8 cellular contexts compared by ENCODE assay signal in genomic region chr11:59186130-59186594, GRCh38. TPM values are rescaled to one million over a fixed set of nuclear protein-coding genes. Genes with fewer than 3 reads are reported as not detected.
DNase-seq lines count a peak whose midpoint lies in the region; ATAC-seq and TF ChIP-seq lines count a peak whose summit lies in the region.

No MANE protein-coding gene starts in this region.

- peaks cover 4% of the 10 kb centered on the region for H3F3A ChIP-seq in neural progenitor cell (ENCODE audit: low read depth)

- TF ChIP-seq CTCF in AG09319 (IDR thresholded peaks at IDR 0.05; ENCODE audit: low read depth, low read length) (peak; percentile 54), neural progenitor cell (IDR thresholded peaks at IDR 0.05) (peak; percentile 79), tibial artery (IDR thresholded peaks at IDR 0.05) (peak in 1 of 2 experiments; percentile 23)

- DNase-seq in AG09319 (ENCODE audit: extremely low read depth, low read depth) (no peak), neural progenitor cell (ENCODE audit: low spot score) (peak; percentile 62), NCI-H1436 treated with DMSO at 0.1 percent for 48 hours (lab: John Stamatoyannopoulos, UW) (no peak), tibial artery (no peak)
- peak; percentile 41 for DNase-seq in effector CD8-positive, alpha-beta T cell (lab: John Stamatoyannopoulos, UW)

- peaks cover 27% of the 10 kb centered on the region for H3K4me1 ChIP-seq in neural progenitor cell
- peaks cover 0 to 4% (median 0%) of the 10 kb centered on the region in 4 donors for H3K4me1 ChIP-seq in tibial artery

- no peaks in the 10 kb centered on the region for H3K27me3 ChIP-seq in neural progenitor cell
- no peaks in the 10 kb centered on the region for H3K27me3 ChIP-seq in tibial artery

- H3K36me3 ChIP-seq in neural progenitor cell (no peaks in the 10 kb centered on the region), tibial artery (peaks cover 0 to 28% (median 0%) of the 10 kb centered on the region in 3 donors)

- peaks cover 69% of the 10 kb centered on the region for H3K36me3 Mint-ChIP-seq in neural progenitor cell

- H3K4me3 Mint-ChIP-seq in neural progenitor cell, result peak overlapping the region; percentile 76

- H3K4me1 Mint-ChIP-seq in neural progenitor cell, result peaks cover 70% of the 10 kb centered on the region

- no peaks in the 10 kb centered on the region for H3K9me3 ChIP-seq in neural progenitor cell (ENCODE audit: low read depth)
- H3K9me3 ChIP-seq in tibial artery, result no peaks in the 10 kb centered on the region

- H3K9ac ChIP-seq in neural progenitor cell, result no peak overlapping the region

- no peaks in the 10 kb centered on the region for H3K9me3 Mint-ChIP-seq in neural progenitor cell

- peaks cover 8% of the 10 kb centered on the region for H3K27me3 Mint-ChIP-seq in neural progenitor cell (ENCODE audit: insufficient read depth, low read depth)

- H3K27ac ChIP-seq in neural progenitor cell, result no peak overlapping the region
- H3K27ac ChIP-seq in tibial artery, result no peak overlapping the region

- H3K4me3 ChIP-seq in neural progenitor cell (no peak overlapping the region), tibial artery (no peak overlapping the region)

- ATAC-seq in GM18519 (IDR thresholded peaks at IDR 0.05; ENCODE audit: low FRiP score, unreplicated experiment) (peak; percentile 65), HG03460 (IDR thresholded peaks at IDR 0.05; ENCODE audit: unreplicated experiment) (peak; percentile 57)
- ATAC-seq in activated CD4-positive, CD25-positive, alpha-beta regulatory T cell treated with anti-CD3 and anti-CD28 coated beads, Interleukin-2, amount 50 U/mL, for 24 hours, result peak; percentile 33 to 61

- H4K20me1 ChIP-seq in neural progenitor cell (ENCODE audit: low read depth), result peaks cover 76% of the 10 kb centered on the region

- peaks cover 72% of the 10 kb centered on the region for H3K79me2 ChIP-seq in neural progenitor cell (ENCODE audit: low read depth)

- H2AFZ ChIP-seq in neural progenitor cell (replicated peaks), result no peak overlapping the region

- H3K27ac Mint-ChIP-seq in neural progenitor cell, result peak overlapping the region; percentile 98

- no peak overlapping the region for H3K4me2 ChIP-seq in neural progenitor cell

- intact Hi-C loops in tibial artery (cut with DNase I; ENCODE audit: low total_unique reads), result no loop called here

RNA-seq across cellular contexts. Expression of gene DTX4, which starts 14.2 kb away (rescaled TPM):
- 16.9 and 34.8 TPM in 2 replicates for total RNA-seq in neural progenitor cell (ENCODE audit: low replicate concordance)

RNA-seq across cellular contexts. Expression of gene MPEG1, which starts 26.6 kb away (rescaled TPM):
- total RNA-seq in neural progenitor cell (ENCODE audit: low replicate concordance), result not detected in 2 replicates

RNA-seq across cellular contexts. Expression of gene FAM111A, which starts 43.5 kb away (rescaled TPM):
- 31.0 and 32.7 TPM in 2 replicates for total RNA-seq in neural progenitor cell (ENCODE audit: low replicate concordance)

Comparison
In these comparisons a context has a peak if more than half of its experiments do, and no peak if none do; other contexts are left out.
1. DNase-seq: peak in effector CD8-positive, alpha-beta T cell (single experiment) and neural progenitor cell (single experiment); none in AG09319 (single experiment), NCI-H1436 treated with DMSO at 0.1 percent for 48 hours (single experiment) and tibial artery (0 of 2).
2. Peak in every context shown above with its lines, with median percentiles within 50 percentile points of each other: ATAC-seq.